Comparison of ENCODE assay signal across 24 cellular contexts in the genomic region with DNA sequence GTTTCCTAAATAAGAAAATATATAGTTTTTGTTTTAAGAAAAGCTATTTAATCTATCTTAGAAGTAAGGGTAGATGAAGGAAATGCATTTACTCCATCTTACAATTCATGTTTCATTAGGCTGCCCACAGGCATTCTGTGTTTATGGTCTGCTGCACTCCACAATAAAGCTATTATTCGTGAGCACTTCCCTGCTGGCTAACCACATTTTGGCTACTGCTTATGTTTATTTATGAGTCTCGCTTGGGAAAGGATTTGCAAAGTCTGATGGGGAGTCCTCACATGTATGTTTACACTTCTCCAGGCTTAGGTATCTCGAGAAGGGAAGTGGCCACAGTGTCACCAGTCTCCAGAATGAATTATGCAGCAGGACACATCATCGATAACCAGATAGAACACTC.
DNase-seq lines count a peak whose midpoint lies in the region; ATAC-seq lines count a peak whose summit lies in the region.
"Had no signal": no experiment of that assay in that cellular context is flagged by ENCODE, and none has a peak within 500 bp of the region (broad histone marks: within the 10 kb centered on the region; RNA-seq: fewer than 3 reads in every experiment).

No MANE protein-coding gene starts in this region.

- DNase-seq in DMS79 (lab: John Stamatoyannopoulos, UW): peak; percentile 15
- DNase-seq in DMS79 treated with DMSO at 0.1 percent for 48 hours (lab: John Stamatoyannopoulos, UW): no peak
- DNase-seq in NCI-H2196 (lab: John Stamatoyannopoulos, UW; ENCODE audit: unreplicated experiment): peak; percentile 7
- peak; percentile 61 for DNase-seq in SK-MEL-5 (ENCODE audit: low read depth, low spot score)
- DNase-seq in renal cortical epithelial cell (ENCODE audit: low read depth): peak; percentile 44
- DNase-seq in anterior cingulate cortex (lab: John Stamatoyannopoulos, UW): no peak
- DNase-seq: activated CD4-positive, CD25-positive, alpha-beta regulatory T cell treated with anti-CD3 and anti-CD28 coated beads, Interleukin-2, amount 50 U/mL, for 72 hours; activated CD8-positive, alpha-beta T cell treated with anti-CD3 and anti-CD28 coated beads, Interleukin-2, amount 10 ng/mL, durations not matched to agents 7 days and 5 days; activated naive CD4-positive, alpha-beta T cell treated with anti-CD3 and anti-CD28 coated beads, Interleukin-2, amount 10 ng/mL, durations not matched to agents 7 days and 5 days; central memory CD4-positive, alpha-beta T cell; heart left ventricle; KBM-7; MM.1S; NCI-H1930; pancreas; PC-3; SHP77; stimulated activated naive CD8-positive, alpha-beta T cell treated with anti-CD3 and anti-CD28 coated beads, Interleukin-15, amount 100 ng/mL, for 72 hours; T-cell; tibial artery had no signal

- in situ Hi-C loops in SK-MEL-5 (cut with HindIII; ENCODE audit: low pct_unique_long_range_greater_than_20kb, low sequenced_read_pairs): no loop called here

- ATAC-seq in GM21717 (IDR thresholded peaks at IDR 0.05; ENCODE audit: unreplicated experiment) (no peak), HG03045 (IDR thresholded peaks at IDR 0.05; ENCODE audit: unreplicated experiment) (no peak)
- ATAC-seq: activated CD8-positive, alpha-beta T cell treated with anti-CD3 and anti-CD28 coated beads, Interleukin-2, amount 10 ng/mL, durations not matched to agents 7 days and 5 days; heart left ventricle; natural killer cell treated with Interleukin-12 subunit alpha and Interleukin-12 subunit beta and Interleukin-15 and Interleukin-18, amount 100 ng/mL, for 72 hours; pancreas; PC-3; sciatic nerve; stimulated activated naive CD8-positive, alpha-beta T cell treated with anti-CD3 and anti-CD28 coated beads, Interleukin-15, amount 100 ng/mL, for 72 hours; T-cell had no signal

Comparison
In these comparisons a context has a peak if more than half of its experiments do, and no peak if none do; other contexts are left out.
1. DNase-seq: peak in DMS79 (single experiment), NCI-H2196 (single experiment), SK-MEL-5 (single experiment) and renal cortical epithelial cell (single experiment); none in DMS79 treated with DMSO at 0.1 percent for 48 hours (single experiment) and anterior cingulate cortex (0 of 58).